13 cellular contexts compared by ENCODE assay signal in genomic region chr5:77232959-77233358, GRCh38. TPM values are rescaled to one million over a fixed set of nuclear protein-coding genes. Genes with fewer than 3 reads are reported as not detected.
A peak's percentile ranks its signal among the peaks of the same experiment; 100 is the strongest.
DNase-seq lines count a peak whose midpoint lies in the region; ATAC-seq, FAIRE-seq and TF ChIP-seq lines count a peak whose summit lies in the region.
"Had no signal": no experiment of that assay in that cellular context is flagged by ENCODE, and none has a peak within 500 bp of the region (broad histone marks: within the 10 kb centered on the region; RNA-seq: fewer than 3 reads in every experiment).

No MANE protein-coding gene starts in this region.

- TF ChIP-seq CTCF in choroid plexus epithelial cell (conservative IDR thresholded peaks at IDR 0.05; ENCODE audit: low read depth, low read length) = no peak
- TF ChIP-seq CTCF in pancreas (IDR thresholded peaks at IDR 0.05) = no peak
- no peak for TF ChIP-seq CTCF in smooth muscle cell (IDR thresholded peaks at IDR 0.05; ENCODE audit: borderline replicate concordance, insufficient read depth, poor library complexity, severe bottlenecking)

- no peaks in the 10 kb centered on the region for H3F3A ChIP-seq in smooth muscle cell (ENCODE audit: low read depth)

- intact Hi-C loops in pancreas (cut with DNase I) = no loop called here

- no peaks in the 10 kb centered on the region for H3K27me3 ChIP-seq in pancreas
- H3K27me3 ChIP-seq in smooth muscle cell (ENCODE audit: low read depth) = no peaks in the 10 kb centered on the region

- FAIRE-seq in pancreas (lab: Jason Lieb, UNC) = no peak

- H3K27ac ChIP-seq in pancreas (no peak overlapping the region), smooth muscle cell (ENCODE audit: low read depth) (no peak overlapping the region)

- no peaks in the 10 kb centered on the region for H3K79me2 ChIP-seq in smooth muscle cell (ENCODE audit: low read depth)

- H4K20me1 ChIP-seq in smooth muscle cell (ENCODE audit: low read depth) = no peaks in the 10 kb centered on the region

- DNase-seq in HT1080 (ENCODE audit: low read depth) (peak; percentile 83), NOMO-1 treated with DMSO at 0.1 percent for 48 hours (lab: John Stamatoyannopoulos, UW; ENCODE audit: unreplicated experiment) (peak; percentile 98), choroid plexus epithelial cell (ENCODE audit: low read depth) (peak; percentile 47), pancreas (no peak), smooth muscle cell (lab: John Stamatoyannopoulos, UW; ENCODE audit: unreplicated experiment) (no peak), erythroblast (lab: John Stamatoyannopoulos, UW) (no peak)
- DNase-seq: activated CD4-positive, alpha-beta memory T cell treated with anti-CD3 and anti-CD28 coated beads, Interleukin-2, amount 10 ng/mL, durations not matched to agents 7 days and 5 days; activated naive CD4-positive, alpha-beta T cell treated with Interleukin-2 at 50 U/mL for 16 hours; Calu3; cerebellar nuclear complex; NCI-H146 had no signal

- 77 to 81% methylated on average over 2 of the region's 2 CpGs for WGBS in pancreas, 2 donors
- WGBS in smooth muscle cell (ENCODE audit: low lambda C conversion rate) = 38% methylated on average over 2 of the region's 2 CpGs

- no peak overlapping the region for H2AFZ ChIP-seq in smooth muscle cell (ENCODE audit: low read depth)

- H3K9me3 ChIP-seq in pancreas (no peaks in the 10 kb centered on the region), smooth muscle cell (replicated peaks; ENCODE audit: low read depth) (no peaks in the 10 kb centered on the region)

- no peak overlapping the region for H3K4me3 ChIP-seq in choroid plexus epithelial cell (ENCODE audit: low read depth, low read length)
- H3K4me3 ChIP-seq in pancreas = no peak overlapping the region
- H3K4me3 ChIP-seq in smooth muscle cell = no peak overlapping the region

- no peaks in the 10 kb centered on the region for H3K4me1 ChIP-seq in pancreas
- no peaks in the 10 kb centered on the region for H3K4me1 ChIP-seq in smooth muscle cell (ENCODE audit: low read depth)

- H3K4me2 ChIP-seq in smooth muscle cell = no peak overlapping the region

- ATAC-seq in pancreas (peak in 3 of 4 donors; percentile 44 to 82 (median 71)), GM19351 (IDR thresholded peaks at IDR 0.05; ENCODE audit: unreplicated experiment) (no peak)

- TF ChIP-seq POLR2A in erythroblast (IDR thresholded peaks at IDR 0.05; ENCODE audit: low read length) = no peak

- H3K36me3 ChIP-seq in pancreas (no peaks in the 10 kb centered on the region), smooth muscle cell (ENCODE audit: low read depth) (no peaks in the 10 kb centered on the region)

- no peak overlapping the region for H3K9ac ChIP-seq in smooth muscle cell (ENCODE audit: low read depth)

RNA-seq across cellular contexts. Expression of gene PDE8B, which starts 22.5 kb away (rescaled TPM):
- total RNA-seq in HT1080 (2014; rRNA removed; shearing (Covaris generic)) = 0.82 and 1.1 TPM in 2 replicates
- polyA plus RNA-seq in HT1080 (2015; cell fraction: cytosol; rRNA removed) = 0.67 and 0.75 TPM in 2 replicates
- polyA plus RNA-seq in HT1080 (2015; cell fraction: nucleus; rRNA removed) = 0.68 and 1.3 TPM in 2 replicates
- total RNA-seq in pancreas = 1 to 10 TPM; 5.0 to 7.7 (median 6.9) TPM
- polyA plus RNA-seq in pancreas = 10 to 100 TPM in 1 of 2 donors, 1 to 10 TPM in 1; 2.9 to 11.9 TPM
- 0.09 and 0.13 TPM in 2 replicates for total RNA-seq in smooth muscle cell
- 0.18 and 0.40 TPM in 2 replicates for polyA plus RNA-seq in smooth muscle cell
- total RNA-seq: T-helper 1 cell treated with Interleukin-12 subunit alpha and Interleukin-12 subunit beta and Interleukin-4 antibody, amounts not matched to agents 30 ng/mL and 1 ng/mL, for 36 hours had no signal

Comparison
In these comparisons a context has a peak if more than half of its experiments do, and no peak if none do; other contexts are left out.
1. DNase-seq: peak in HT1080 (single experiment), NOMO-1 treated with DMSO at 0.1 percent for 48 hours (single experiment) and choroid plexus epithelial cell (single experiment); none in pancreas (0 of 6), smooth muscle cell (single experiment) and erythroblast (0 of 2).